10 cellular contexts compared by ENCODE assay signal in the genomic region with DNA sequence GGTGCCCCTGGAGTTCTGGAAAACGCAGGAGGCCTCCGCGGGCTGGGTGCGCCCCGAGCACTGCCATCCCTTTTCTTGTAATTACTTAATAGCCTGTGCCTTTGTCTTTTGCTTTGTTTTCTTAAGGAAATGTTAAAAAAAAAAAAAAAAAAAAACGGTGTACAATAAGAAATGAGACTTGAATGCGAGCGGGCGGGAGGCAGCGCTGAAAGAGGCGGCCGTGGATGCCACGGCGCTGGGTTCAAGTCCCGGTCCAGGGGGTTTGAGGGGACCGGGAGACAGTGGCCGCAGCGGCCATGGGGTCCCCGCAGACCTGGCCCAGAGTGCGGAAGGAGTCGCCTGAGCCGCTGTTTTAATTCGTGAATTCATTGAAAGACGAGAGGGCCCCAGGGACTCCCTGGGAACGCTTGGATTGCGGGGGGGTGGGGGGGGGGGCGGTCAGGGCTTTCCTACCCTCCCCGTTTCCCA.
A peak's percentile ranks its signal among the peaks of the same experiment; 100 is the strongest.
DNase-seq lines count a peak whose midpoint lies in the region; ATAC-seq, FAIRE-seq and TF ChIP-seq lines count a peak whose summit lies in the region.
"Had no signal": no experiment of that assay in that cellular context is flagged by ENCODE, and none has a peak within 500 bp of the region (broad histone marks: within the 10 kb centered on the region; RNA-seq: fewer than 3 reads in every experiment).

No MANE protein-coding gene starts in this region.

- H3K27ac ChIP-seq in C4-2B, result peak overlapping the region; percentile 75; the same call in 1 of the 2 replicates
- no peak overlapping the region for H3K27ac ChIP-seq in astrocyte (ENCODE audit: low read depth, low read length)
- peak overlapping the region; percentile 94 for H3K27ac ChIP-seq in hepatocyte

- intact Hi-C loops in sciatic nerve (cut with DNase I), result no loop called here

- TF ChIP-seq CTCF in C4-2B (conservative IDR thresholded peaks at IDR 0.05) (no peak), astrocyte (IDR thresholded peaks at IDR 0.05; ENCODE audit: insufficient read depth, low read depth, low read length) (no peak), hepatocyte (IDR thresholded peaks at IDR 0.05; ENCODE audit: poor library complexity) (no peak)

- H2AFZ ChIP-seq in astrocyte (ENCODE audit: low read depth, low read length) (no peak overlapping the region), hepatocyte (peak overlapping the region; percentile 80)

- no peak for DNase-seq in astrocyte (ENCODE audit: low read depth)
- DNase-seq in hepatocyte (ENCODE audit: low spot score), result no peak
- DNase-seq in sciatic nerve (ENCODE audit: low spot score), result no peak
- no peak for DNase-seq in OCI-M2 (lab: John Stamatoyannopoulos, UW; ENCODE audit: unreplicated experiment)
- no peak for DNase-seq in mesenteric fat pad (ENCODE audit: low spot score)
- DNase-seq in A172 (ENCODE audit: low spot score), result no peak
- DNase-seq: NCI-H748 treated with DMSO at 0.1 percent for 48 hours had no signal

- H3K9me2 ChIP-seq in hepatocyte (replicated peaks; ENCODE audit: insufficient read depth), result no peaks in the 10 kb centered on the region

- H3K9me3 ChIP-seq in astrocyte (ENCODE audit: insufficient read depth, low read depth, low read length), result no peaks in the 10 kb centered on the region
- H3K9me3 ChIP-seq in hepatocyte (ENCODE audit: low read depth), result no peaks in the 10 kb centered on the region

- H3K27me3 Mint-ChIP-seq in astrocyte (ENCODE audit: low read depth, unreplicated experiment), result peaks cover 2% of the 10 kb centered on the region

- H3K9me3 Mint-ChIP-seq in astrocyte (ENCODE audit: unreplicated experiment), result no peaks in the 10 kb centered on the region
- H3K9me3 Mint-ChIP-seq: activated B cell treated with CpG ODN at 0.5 μM for 24 hours had no signal

- no peaks in the 10 kb centered on the region for H3K4me1 Mint-ChIP-seq in astrocyte (ENCODE audit: low read depth, unreplicated experiment)

- peak overlapping the region; percentile 37 for H3K4me2 ChIP-seq in astrocyte (ENCODE audit: low read length)
- peak overlapping the region; percentile 91 for H3K4me2 ChIP-seq in hepatocyte

- no peaks in the 10 kb centered on the region for H3K36me3 Mint-ChIP-seq in astrocyte (ENCODE audit: low read depth, unreplicated experiment)

- H3K4me1 ChIP-seq in astrocyte (ENCODE audit: insufficient read depth, low read length) (peaks cover 18% of the 10 kb centered on the region), hepatocyte (ENCODE audit: insufficient read depth) (peaks cover 11% of the 10 kb centered on the region)

- H3K4me3 ChIP-seq in astrocyte (ENCODE audit: insufficient read depth, low read depth, low read length) (no peak overlapping the region), hepatocyte (no peak overlapping the region)

- no peak for FAIRE-seq in astrocyte (lab: Jason Lieb, UNC)

- ATAC-seq in sciatic nerve (peak; percentile 36), GM21447 (IDR thresholded peaks at IDR 0.05; ENCODE audit: unreplicated experiment) (no peak)

- H3K27me3 ChIP-seq in astrocyte (ENCODE audit: insufficient read depth, low read length) (no peaks in the 10 kb centered on the region), hepatocyte (no peaks in the 10 kb centered on the region)

- H4K20me1 ChIP-seq in astrocyte (ENCODE audit: insufficient read depth, low read length) (no peaks in the 10 kb centered on the region), hepatocyte (ENCODE audit: insufficient read depth, poor library complexity, severe bottlenecking) (no peaks in the 10 kb centered on the region)

- no peaks in the 10 kb centered on the region for H3K79me2 ChIP-seq in astrocyte (ENCODE audit: insufficient read depth, low read length)
- H3K79me2 ChIP-seq in hepatocyte, result no peaks in the 10 kb centered on the region

- H3K27ac Mint-ChIP-seq in astrocyte (ENCODE audit: unreplicated experiment), result no peak overlapping the region
- H3K27ac Mint-ChIP-seq: activated B cell treated with CpG ODN at 0.5 μM for 24 hours had no signal

- no peaks in the 10 kb centered on the region for H3K36me3 ChIP-seq in astrocyte (ENCODE audit: insufficient read depth, low read length)
- no peaks in the 10 kb centered on the region for H3K36me3 ChIP-seq in hepatocyte (replicated peaks; ENCODE audit: insufficient read depth, low read depth)

- H3K9ac ChIP-seq in astrocyte (ENCODE audit: low read length), result no peak overlapping the region

- WGBS in hepatocyte (ENCODE audit: low lambda C conversion rate, missing lambda C conversion rate), result 56% methylated on average over 27 of the region's 28 CpGs

- peak overlapping the region; percentile 57 for H3K4me3 Mint-ChIP-seq in astrocyte (ENCODE audit: unreplicated experiment)
